ENCODE assay signal across 8 cellular contexts in genomic region chr17:38477417-38477816, GRCh38. TPM values are rescaled to one million over a fixed set of nuclear protein-coding genes. Genes with fewer than 3 reads are reported as not detected.
A peak's percentile ranks its signal among the peaks of the same experiment; 100 is the strongest.
DNase-seq lines count a peak whose midpoint lies in the region; ATAC-seq and TF ChIP-seq lines count a peak whose summit lies in the region.
"Not testable (repeated sequence)": the region's sequence is repeated elsewhere in the genome, so short reads cannot be mapped to it uniquely, and the experiment has no call there.
"Had no signal": no experiment of that assay in that cellular context is flagged by ENCODE, and none has a peak within 500 bp of the region (broad histone marks: within the 10 kb centered on the region; RNA-seq: fewer than 3 reads in every experiment).

No MANE protein-coding gene starts in this region.

- not testable (repeated sequence) for H3K4me1 ChIP-seq in Caco-2; right cardiac atrium (ENCODE audit: control insufficient read depth, insufficient read depth, low read length); osteoblast (ENCODE audit: insufficient read depth, low read length)

- intact Hi-C loops in Caco-2 (cut with micrococcal nuclease; ENCODE audit: unreplicated experiment) = not testable (repeated sequence)
- intact Hi-C loops in Right ventricle myocardium superior (cut with DNase I) = loop anchor here (5.0 kb wide), 1 partner anchor 35 kb away; no protein-coding TSS in a partner anchor
- intact Hi-C loops in right cardiac atrium (cut with DNase I) = loop anchor here in 2 of 4 donors (5.0 kb wide), 2 partner anchors 40 to 45 kb away; no protein-coding TSS in a partner anchor

- not testable (repeated sequence) for BruUV-seq in Caco-2 (replicated peaks; lab: Mats Ljungman, UMichigan)

- not testable (repeated sequence) for TF ChIP-seq CTCF in Caco-2 (IDR thresholded peaks at IDR 0.05; ENCODE audit: insufficient read depth in 1 of 2, low read depth in 1 of 2, low read length in 1 of 2, severe bottlenecking in 1 of 2, unreplicated experiment in 1 of 2); chondrocyte (IDR thresholded peaks at IDR 0.05); osteoblast (IDR thresholded peaks at IDR 0.05; ENCODE audit: extremely low read depth, low read depth, low read length)

- H3K4me2 ChIP-seq in osteoblast (ENCODE audit: insufficient read depth, low read length) = not testable (repeated sequence)

- peaks cover 31% of the 10 kb centered on the region for H3K79me2 ChIP-seq in osteoblast (ENCODE audit: insufficient read depth, low read length)

- not testable (repeated sequence) for H3K27me3 Mint-ChIP-seq in Caco-2 (ENCODE audit: insufficient read depth, unreplicated experiment); chondrocyte (ENCODE audit: low read depth)

- peaks cover 33% of the 10 kb centered on the region for H3K36me3 Mint-ChIP-seq in Caco-2 (ENCODE audit: insufficient read depth, unreplicated experiment)
- H3K36me3 Mint-ChIP-seq in chondrocyte (ENCODE audit: low read depth) = peaks cover 34% of the 10 kb centered on the region

- H4K20me1 ChIP-seq in osteoblast (ENCODE audit: insufficient read depth, low read length) = peaks cover 10% of the 10 kb centered on the region

- ATAC-seq in Right ventricle myocardium superior (ENCODE audit: poor library complexity); right cardiac atrium: not testable (repeated sequence)

- CTCF ChIA-PET in Caco-2 (lab: Charles Lee) = not testable (repeated sequence)

- not testable (repeated sequence) for H3K27ac ChIP-seq in right cardiac atrium (ENCODE audit: low read length); osteoblast (ENCODE audit: low read depth, low read length)

- WGBS in right cardiac atrium = 97% methylated on average over 36 of the region's 36 CpGs

- H3K9me3 ChIP-seq in Caco-2; right cardiac atrium (ENCODE audit: control insufficient read depth, low read length); osteoblast (ENCODE audit: low read depth, low read length): not testable (repeated sequence)

- peaks cover 18% of the 10 kb centered on the region for H3K4me1 Mint-ChIP-seq in Caco-2 (ENCODE audit: low read depth, unreplicated experiment)
- H3K4me1 Mint-ChIP-seq in chondrocyte (ENCODE audit: low read depth) = not testable (repeated sequence)

- POLR2A ChIA-PET in Caco-2 (lab: Charles Lee) = not testable (repeated sequence)

- H2AFZ ChIP-seq in osteoblast (ENCODE audit: low read length) = not testable (repeated sequence)

- H3K36me3 ChIP-seq in Caco-2 (ENCODE audit: control insufficient read depth, insufficient read depth, low read length) = not testable (repeated sequence)
- H3K36me3 ChIP-seq in osteoblast (ENCODE audit: insufficient read depth, low read length) = peaks cover 41% of the 10 kb centered on the region

- H3K27me3 ChIP-seq in Caco-2 (replicated peaks; ENCODE audit: control insufficient read depth, insufficient read depth, low read length); right cardiac atrium (ENCODE audit: control insufficient read depth, insufficient read depth); osteoblast (ENCODE audit: insufficient read depth, low read length): not testable (repeated sequence)

- H3K27ac Mint-ChIP-seq in Caco-2 (ENCODE audit: unreplicated experiment) (peak overlapping the region; percentile 1), chondrocyte (ENCODE audit: unreplicated experiment) (peak overlapping the region; percentile 77)

- H3K4me3 ChIP-seq in Caco-2 (ENCODE audit: low read depth, low read length); right cardiac atrium (ENCODE audit: low read length); osteoblast (ENCODE audit: insufficient read depth, low read length): not testable (repeated sequence)

- H3K4me3 Mint-ChIP-seq in Caco-2 (ENCODE audit: unreplicated experiment); chondrocyte (ENCODE audit: unreplicated experiment): not testable (repeated sequence)

- H3K9me3 Mint-ChIP-seq in Caco-2 (ENCODE audit: unreplicated experiment); chondrocyte (ENCODE audit: low read depth): not testable (repeated sequence)

- DNase-seq in Caco-2; chondrocyte (ENCODE audit: low spot score): not testable (repeated sequence)
- DNase-seq in Right ventricle myocardium superior (peak; percentile 10), right cardiac atrium (peak in 2 of 3 donors; percentile 24 to 25), islet precursor cell (peak; percentile 49), osteoblast (ENCODE audit: insufficient read length, low spot score, missing footprints) (peak; percentile 42)

RNA-seq across cellular contexts. Expression of gene ARHGAP23, which starts 49.2 kb away (rescaled TPM):
- total RNA-seq in Caco-2 (2022) (69.7 and 83.5 TPM in 2 replicates), chondrocyte (109 to 165 TPM (median 157 TPM) in 3 replicates), Right ventricle myocardium superior (58.3 TPM), right cardiac atrium (10 to 100 TPM; 61.8 to 96.9 (median 77.4) TPM), osteoblast (47.0 and 49.8 TPM in 2 replicates)
- 40.7 TPM for polyA plus RNA-seq in right cardiac atrium
- total RNA-seq: CD4-positive, alpha-beta memory T cell had no signal
- polyA plus RNA-seq: CD8-positive, alpha-beta memory T cell had no signal
